1 cellular context compared by ENCODE assay signal in the genomic region with DNA sequence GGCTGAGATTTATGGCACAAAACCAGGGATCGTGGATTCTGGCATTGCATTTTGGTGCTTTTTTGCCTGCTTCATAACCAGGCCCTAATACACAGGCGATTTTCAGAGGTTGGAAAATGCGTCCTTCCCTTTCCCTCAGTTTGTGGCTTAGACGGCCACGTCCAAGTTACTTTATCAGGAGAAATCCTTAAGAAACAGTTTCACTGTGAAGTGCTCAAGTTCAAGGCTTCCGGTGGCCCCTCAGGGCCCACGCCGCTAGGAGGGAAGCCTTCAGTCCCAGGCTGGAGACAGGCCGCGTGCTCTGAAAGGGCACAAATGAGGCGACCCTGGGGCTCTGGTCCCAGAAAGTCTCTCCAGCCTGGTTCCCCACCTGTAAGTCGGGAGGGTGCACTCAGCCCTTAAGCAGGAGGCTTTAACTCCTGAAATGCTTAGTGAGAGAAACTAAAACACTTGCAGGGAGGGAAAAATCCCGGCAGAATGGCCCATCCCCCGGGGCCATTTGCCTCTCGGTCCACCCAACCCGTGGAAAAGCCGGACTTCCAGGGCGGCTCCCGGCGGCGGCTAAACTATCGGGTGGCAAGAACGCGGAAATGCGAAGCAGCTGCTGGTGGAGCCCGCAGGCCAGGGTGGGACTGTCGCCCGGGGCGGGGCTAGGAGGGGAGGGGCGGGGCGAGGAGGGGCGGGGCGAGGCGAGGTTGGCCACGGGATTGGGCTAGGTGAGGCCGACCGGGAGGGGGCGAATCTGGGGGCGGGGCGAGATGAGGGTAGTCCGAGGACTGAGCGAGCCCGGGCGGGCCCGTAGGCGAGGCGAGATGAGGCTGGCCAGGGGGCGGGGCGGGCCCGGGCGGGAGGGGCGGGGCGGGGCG.
TF ChIP-seq lines count a peak whose summit lies in the region.

No MANE protein-coding gene starts in this region.

TF ChIP-seq in HepG2, 621 proteins besides CTCF, POLR2A, EP300 and RAD21 (continued from another document and continues in another):
- TF ChIP-seq, protein P1, sequence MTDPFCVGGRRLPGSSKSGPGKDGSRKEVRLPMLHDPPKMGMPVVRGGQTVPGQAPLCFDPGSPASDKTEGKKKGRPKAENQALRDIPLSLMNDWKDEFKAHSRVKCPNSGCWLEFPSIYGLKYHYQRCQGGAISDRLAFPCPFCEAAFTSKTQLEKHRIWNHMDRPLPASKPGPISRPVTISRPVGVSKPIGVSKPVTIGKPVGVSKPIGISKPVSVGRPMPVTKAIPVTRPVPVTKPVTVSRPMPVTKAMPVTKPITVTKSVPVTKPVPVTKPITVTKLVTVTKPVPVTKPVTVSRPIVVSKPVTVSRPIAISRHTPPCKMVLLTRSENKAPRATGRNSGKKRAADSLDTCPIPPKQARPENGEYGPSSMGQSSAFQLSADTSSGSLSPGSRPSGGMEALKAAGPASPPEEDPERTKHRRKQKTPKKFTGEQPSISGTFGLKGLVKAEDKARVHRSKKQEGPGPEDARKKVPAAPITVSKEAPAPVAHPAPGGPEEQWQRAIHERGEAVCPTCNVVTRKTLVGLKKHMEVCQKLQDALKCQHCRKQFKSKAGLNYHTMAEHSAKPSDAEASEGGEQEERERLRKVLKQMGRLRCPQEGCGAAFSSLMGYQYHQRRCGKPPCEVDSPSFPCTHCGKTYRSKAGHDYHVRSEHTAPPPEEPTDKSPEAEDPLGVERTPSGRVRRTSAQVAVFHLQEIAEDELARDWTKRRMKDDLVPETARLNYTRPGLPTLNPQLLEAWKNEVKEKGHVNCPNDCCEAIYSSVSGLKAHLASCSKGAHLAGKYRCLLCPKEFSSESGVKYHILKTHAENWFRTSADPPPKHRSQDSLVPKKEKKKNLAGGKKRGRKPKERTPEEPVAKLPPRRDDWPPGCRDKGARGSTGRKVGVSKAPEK (CRISPR knock-in tag; IDR thresholded peaks at IDR 0.05; ENCODE audit: borderline replicate concordance) = no peak
- TF ChIP-seq POGZ (CRISPR knock-in tag; IDR thresholded peaks at IDR 0.05) = no peak
- TF ChIP-seq, protein P2, sequence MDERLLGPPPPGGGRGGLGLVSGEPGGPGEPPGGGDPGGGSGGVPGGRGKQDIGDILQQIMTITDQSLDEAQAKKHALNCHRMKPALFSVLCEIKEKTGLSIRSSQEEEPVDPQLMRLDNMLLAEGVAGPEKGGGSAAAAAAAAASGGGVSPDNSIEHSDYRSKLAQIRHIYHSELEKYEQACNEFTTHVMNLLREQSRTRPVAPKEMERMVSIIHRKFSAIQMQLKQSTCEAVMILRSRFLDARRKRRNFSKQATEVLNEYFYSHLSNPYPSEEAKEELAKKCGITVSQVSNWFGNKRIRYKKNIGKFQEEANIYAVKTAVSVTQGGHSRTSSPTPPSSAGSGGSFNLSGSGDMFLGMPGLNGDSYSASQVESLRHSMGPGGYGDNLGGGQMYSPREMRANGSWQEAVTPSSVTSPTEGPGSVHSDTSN (CRISPR knock-in tag; IDR thresholded peaks at IDR 0.05) = no peak
- TF ChIP-seq KLF9 (CRISPR knock-in tag; IDR thresholded peaks at IDR 0.05; ENCODE audit: low read depth) = no peak
- TF ChIP-seq ZNF101 (CRISPR knock-in tag; IDR thresholded peaks at IDR 0.05; ENCODE audit: borderline replicate concordance, low read depth) = no peak
- no peak for TF ChIP-seq ZNF460 (CRISPR knock-in tag; IDR thresholded peaks at IDR 0.05; ENCODE audit: borderline replicate concordance)
- TF ChIP-seq SCMH1 (CRISPR knock-in tag; IDR thresholded peaks at IDR 0.05; ENCODE audit: borderline replicate concordance) = no peak
- TF ChIP-seq SP4 (CRISPR knock-in tag; IDR thresholded peaks at IDR 0.05) = no peak; the same call in 1 of the 2 replicates
- TF ChIP-seq ZFY (CRISPR knock-in tag; IDR thresholded peaks at IDR 0.05) = no peak
- no peak for TF ChIP-seq TCF7 (IDR thresholded peaks at IDR 0.05; ENCODE audit: low read depth)
- TF ChIP-seq, protein P3, sequence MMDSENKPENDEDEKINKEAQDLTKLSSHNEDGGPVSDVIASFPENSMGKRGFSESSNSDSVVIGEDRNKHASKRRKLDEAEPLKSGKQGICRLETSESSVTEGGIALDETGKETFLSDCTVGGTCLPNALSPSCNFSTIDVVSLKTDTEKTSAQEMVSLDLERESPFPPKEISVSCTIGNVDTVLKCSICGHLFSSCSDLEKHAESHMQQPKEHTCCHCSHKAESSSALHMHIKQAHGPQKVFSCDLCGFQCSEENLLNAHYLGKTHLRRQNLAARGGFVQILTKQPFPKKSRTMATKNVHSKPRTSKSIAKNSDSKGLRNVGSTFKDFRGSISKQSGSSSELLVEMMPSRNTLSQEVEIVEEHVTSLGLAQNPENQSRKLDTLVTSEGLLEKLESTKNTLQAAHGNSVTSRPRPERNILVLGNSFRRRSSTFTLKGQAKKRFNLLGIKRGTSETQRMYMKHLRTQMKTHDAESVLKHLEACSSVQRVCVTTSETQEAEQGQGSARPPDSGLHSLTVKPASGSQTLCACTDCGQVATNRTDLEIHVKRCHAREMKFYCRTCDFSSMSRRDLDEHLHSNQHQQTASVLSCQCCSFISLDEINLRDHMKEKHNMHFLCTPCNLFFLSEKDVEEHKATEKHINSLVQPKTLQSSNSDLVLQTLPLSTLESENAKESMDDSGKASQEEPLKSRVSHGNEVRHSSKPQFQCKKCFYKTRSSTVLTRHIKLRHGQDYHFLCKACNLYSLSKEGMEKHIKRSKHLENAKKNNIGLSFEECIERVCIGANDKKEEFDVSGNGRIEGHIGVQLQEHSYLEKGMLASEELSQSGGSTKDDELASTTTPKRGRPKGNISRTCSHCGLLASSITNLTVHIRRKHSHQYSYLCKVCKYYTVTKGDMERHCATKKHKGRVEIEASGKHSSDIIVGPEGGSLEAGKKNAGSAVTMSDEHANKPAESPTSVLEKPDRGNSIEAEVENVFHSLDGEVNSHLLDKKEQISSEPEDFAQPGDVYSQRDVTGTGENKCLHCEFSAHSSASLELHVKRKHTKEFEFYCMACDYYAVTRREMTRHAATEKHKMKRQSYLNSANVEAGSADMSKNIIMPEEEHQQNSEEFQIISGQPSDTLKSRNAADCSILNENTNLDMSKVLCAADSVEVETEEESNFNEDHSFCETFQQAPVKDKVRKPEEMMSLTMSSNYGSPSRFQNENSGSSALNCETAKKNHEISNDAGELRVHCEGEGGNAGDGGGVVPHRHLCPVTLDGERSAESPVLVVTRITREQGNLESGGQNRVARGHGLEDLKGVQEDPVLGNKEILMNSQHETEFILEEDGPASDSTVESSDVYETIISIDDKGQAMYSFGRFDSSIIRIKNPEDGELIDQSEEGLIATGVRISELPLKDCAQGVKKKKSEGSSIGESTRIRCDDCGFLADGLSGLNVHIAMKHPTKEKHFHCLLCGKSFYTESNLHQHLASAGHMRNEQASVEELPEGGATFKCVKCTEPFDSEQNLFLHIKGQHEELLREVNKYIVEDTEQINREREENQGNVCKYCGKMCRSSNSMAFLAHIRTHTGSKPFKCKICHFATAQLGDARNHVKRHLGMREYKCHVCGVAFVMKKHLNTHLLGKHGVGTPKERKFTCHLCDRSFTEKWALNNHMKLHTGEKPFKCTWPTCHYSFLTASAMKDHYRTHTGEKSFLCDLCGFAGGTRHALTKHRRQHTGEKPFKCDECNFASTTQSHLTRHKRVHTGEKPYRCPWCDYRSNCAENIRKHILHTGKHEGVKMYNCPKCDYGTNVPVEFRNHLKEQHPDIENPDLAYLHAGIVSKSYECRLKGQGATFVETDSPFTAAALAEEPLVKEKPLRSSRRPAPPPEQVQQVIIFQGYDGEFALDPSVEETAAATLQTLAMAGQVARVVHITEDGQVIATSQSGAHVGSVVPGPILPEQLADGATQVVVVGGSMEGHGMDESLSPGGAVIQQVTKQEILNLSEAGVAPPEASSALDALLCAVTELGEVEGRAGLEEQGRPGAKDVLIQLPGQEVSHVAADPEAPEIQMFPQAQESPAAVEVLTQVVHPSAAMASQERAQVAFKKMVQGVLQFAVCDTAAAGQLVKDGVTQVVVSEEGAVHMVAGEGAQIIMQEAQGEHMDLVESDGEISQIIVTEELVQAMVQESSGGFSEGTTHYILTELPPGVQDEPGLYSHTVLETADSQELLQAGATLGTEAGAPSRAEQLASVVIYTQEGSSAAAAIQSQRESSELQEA (CRISPR knock-in tag; IDR thresholded peaks at IDR 0.05; ENCODE audit: not compliant biosample characterization) = peak; percentile 56
- no peak for TF ChIP-seq ISL2 (CRISPR knock-in tag; IDR thresholded peaks at IDR 0.05)
- TF ChIP-seq MTA1 (CRISPR knock-in tag; IDR thresholded peaks at IDR 0.05; ENCODE audit: borderline replicate concordance) = no peak
- TF ChIP-seq, protein P4, sequence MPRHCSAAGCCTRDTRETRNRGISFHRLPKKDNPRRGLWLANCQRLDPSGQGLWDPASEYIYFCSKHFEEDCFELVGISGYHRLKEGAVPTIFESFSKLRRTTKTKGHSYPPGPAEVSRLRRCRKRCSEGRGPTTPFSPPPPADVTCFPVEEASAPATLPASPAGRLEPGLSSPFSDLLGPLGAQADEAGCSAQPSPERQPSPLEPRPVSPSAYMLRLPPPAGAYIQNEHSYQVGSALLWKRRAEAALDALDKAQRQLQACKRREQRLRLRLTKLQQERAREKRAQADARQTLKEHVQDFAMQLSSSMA (CRISPR knock-in tag; IDR thresholded peaks at IDR 0.05) = peak; percentile 65; the same call in 1 of the 2 replicates
- TF ChIP-seq, protein P5, sequence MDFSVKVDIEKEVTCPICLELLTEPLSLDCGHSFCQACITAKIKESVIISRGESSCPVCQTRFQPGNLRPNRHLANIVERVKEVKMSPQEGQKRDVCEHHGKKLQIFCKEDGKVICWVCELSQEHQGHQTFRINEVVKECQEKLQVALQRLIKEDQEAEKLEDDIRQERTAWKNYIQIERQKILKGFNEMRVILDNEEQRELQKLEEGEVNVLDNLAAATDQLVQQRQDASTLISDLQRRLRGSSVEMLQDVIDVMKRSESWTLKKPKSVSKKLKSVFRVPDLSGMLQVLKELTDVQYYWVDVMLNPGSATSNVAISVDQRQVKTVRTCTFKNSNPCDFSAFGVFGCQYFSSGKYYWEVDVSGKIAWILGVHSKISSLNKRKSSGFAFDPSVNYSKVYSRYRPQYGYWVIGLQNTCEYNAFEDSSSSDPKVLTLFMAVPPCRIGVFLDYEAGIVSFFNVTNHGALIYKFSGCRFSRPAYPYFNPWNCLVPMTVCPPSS (IDR thresholded peaks at IDR 0.05) = no peak
- no peak; the same call in 1 of the 2 replicates for TF ChIP-seq GPN1 (CRISPR knock-in tag; IDR thresholded peaks at IDR 0.05; ENCODE audit: borderline replicate concordance)
- TF ChIP-seq, protein P6, sequence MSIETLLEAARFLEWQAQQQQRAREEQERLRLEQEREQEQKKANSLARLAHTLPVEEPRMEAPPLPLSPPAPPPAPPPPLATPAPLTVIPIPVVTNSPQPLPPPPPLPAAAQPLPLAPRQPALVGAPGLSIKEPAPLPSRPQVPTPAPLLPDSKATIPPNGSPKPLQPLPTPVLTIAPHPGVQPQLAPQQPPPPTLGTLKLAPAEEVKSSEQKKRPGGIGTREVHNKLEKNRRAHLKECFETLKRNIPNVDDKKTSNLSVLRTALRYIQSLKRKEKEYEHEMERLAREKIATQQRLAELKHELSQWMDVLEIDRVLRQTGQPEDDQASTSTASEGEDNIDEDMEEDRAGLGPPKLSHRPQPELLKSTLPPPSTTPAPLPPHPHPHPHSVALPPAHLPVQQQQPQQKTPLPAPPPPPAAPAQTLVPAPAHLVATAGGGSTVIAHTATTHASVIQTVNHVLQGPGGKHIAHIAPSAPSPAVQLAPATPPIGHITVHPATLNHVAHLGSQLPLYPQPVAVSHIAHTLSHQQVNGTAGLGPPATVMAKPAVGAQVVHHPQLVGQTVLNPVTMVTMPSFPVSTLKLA (IDR thresholded peaks at IDR 0.05) = no peak
- TF ChIP-seq SMARCC2 (IDR thresholded peaks at IDR 0.05) = no peak
- TF ChIP-seq ZNF292 (CRISPR knock-in tag; IDR thresholded peaks at IDR 0.05; ENCODE audit: borderline replicate concordance, low read depth) = no peak
- TF ChIP-seq, protein P7, sequence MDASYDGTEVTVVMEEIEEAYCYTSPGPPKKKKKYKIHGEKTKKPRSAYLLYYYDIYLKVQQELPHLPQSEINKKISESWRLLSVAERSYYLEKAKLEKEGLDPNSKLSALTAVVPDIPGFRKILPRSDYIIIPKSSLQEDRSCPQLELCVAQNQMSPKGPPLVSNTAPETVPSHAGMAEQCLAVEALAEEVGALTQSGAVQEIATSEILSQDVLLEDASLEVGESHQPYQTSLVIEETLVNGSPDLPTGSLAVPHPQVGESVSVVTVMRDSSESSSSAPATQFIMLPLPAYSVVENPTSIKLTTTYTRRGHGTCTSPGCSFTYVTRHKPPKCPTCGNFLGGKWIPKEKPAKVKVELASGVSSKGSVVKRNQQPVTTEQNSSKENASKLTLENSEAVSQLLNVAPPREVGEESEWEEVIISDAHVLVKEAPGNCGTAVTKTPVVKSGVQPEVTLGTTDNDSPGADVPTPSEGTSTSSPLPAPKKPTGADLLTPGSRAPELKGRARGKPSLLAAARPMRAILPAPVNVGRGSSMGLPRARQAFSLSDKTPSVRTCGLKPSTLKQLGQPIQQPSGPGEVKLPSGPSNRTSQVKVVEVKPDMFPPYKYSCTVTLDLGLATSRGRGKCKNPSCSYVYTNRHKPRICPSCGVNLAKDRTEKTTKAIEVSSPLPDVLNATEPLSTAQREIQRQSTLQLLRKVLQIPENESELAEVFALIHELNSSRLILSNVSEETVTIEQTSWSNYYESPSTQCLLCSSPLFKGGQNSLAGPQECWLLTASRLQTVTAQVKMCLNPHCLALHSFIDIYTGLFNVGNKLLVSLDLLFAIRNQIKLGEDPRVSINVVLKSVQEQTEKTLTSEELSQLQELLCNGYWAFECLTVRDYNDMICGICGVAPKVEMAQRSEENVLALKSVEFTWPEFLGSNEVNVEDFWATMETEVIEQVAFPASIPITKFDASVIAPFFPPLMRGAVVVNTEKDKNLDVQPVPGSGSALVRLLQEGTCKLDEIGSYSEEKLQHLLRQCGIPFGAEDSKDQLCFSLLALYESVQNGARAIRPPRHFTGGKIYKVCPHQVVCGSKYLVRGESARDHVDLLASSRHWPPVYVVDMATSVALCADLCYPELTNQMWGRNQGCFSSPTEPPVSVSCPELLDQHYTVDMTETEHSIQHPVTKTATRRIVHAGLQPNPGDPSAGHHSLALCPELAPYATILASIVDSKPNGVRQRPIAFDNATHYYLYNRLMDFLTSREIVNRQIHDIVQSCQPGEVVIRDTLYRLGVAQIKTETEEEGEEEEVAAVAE (CRISPR knock-in tag; IDR thresholded peaks at IDR 0.05; ENCODE audit: borderline replicate concordance) = no peak
- no peak for TF ChIP-seq NONO (IDR thresholded peaks at IDR 0.05)
- TF ChIP-seq NONO (CRISPR knock-in tag; conservative IDR thresholded peaks at IDR 0.05) = peak; percentile 23; the same call in 1 of the 2 replicates
- TF ChIP-seq RBM22 (optimal IDR thresholded peaks at IDR 0.05; ENCODE audit: low read length) = no peak
- TF ChIP-seq ZSCAN21 (CRISPR knock-in tag; IDR thresholded peaks at IDR 0.05; ENCODE audit: borderline replicate concordance) = no peak
